9 cellular contexts compared by ENCODE assay signal in genomic region chr7:150756858-150757257, GRCh38. TPM values are rescaled to one million over a fixed set of nuclear protein-coding genes. Genes with fewer than 3 reads are reported as not detected.
DNase-seq lines count a peak whose midpoint lies in the region; ATAC-seq, FAIRE-seq and TF ChIP-seq lines count a peak whose summit lies in the region.
"Had no signal": no experiment of that assay in that cellular context is flagged by ENCODE, and none has a peak within 500 bp of the region (broad histone marks: within the 10 kb centered on the region; RNA-seq: fewer than 3 reads in every experiment).

No MANE protein-coding gene starts in this region.

- H3K4me1 ChIP-seq in A549: no peaks in the 10 kb centered on the region

- DNase-seq in A549 (ENCODE audit: low read depth in 1 of 2, low spot score in 1 of 2) (no peak), GM10266 (ENCODE audit: extremely low spot score) (no peak), left ventricle myocardium superior (no peak), HK-2 (ENCODE audit: unreplicated experiment) (no peak)

- intact Hi-C loops in left ventricle myocardium superior (cut with micrococcal nuclease): loop anchor here (2.0 kb wide), 1 partner anchor 308 kb away; no protein-coding TSS in a partner anchor

- CTCF ChIA-PET in A549 (lab: Yijun Ruan, JAX): no interaction called here

- no peak overlapping the region for H3K27ac ChIP-seq in A549

- no peak for TF ChIP-seq EP300 in A549 (IDR thresholded peaks at IDR 0.05)

- no peak overlapping the region for H3K4me3 ChIP-seq in A549

- WGBS in A549 (ENCODE audit: missing lambda C conversion rate): 18% methylated on average over 1 of the region's 1 CpG

- TF ChIP-seq CTCF in A549 (IDR thresholded peaks at IDR 0.05) (peak; percentile 19; the same call in 2 of the 3 replicates), GM10266 (IDR thresholded peaks at IDR 0.05; ENCODE audit: control insufficient read depth, insufficient read depth, low read depth, missing control alignments) (peak; percentile 57)

- POLR2A ChIA-PET in A549 (lab: Yijun Ruan, JAX): no interaction called here

- TF ChIP-seq RAD21 in A549 (conservative IDR thresholded peaks at IDR 0.05 in 1 of 2, IDR thresholded peaks at IDR 0.05 in 1 of 2): peak in 1 of 2 experiments; percentile 24; a peak in 1 of 5 replicates

- no peak for TF ChIP-seq POLR2A in A549 (IDR thresholded peaks at IDR 0.05; ENCODE audit: low read length)

- no peak for FAIRE-seq in A549 (lab: Jason Lieb, UNC)

- no peaks in the 10 kb centered on the region for H3K9me3 ChIP-seq in A549

- no peak overlapping the region for H3K4me2 ChIP-seq in A549

- ATAC-seq in A549 (no peak; a peak in 1 of 6 replicates), SK-N-SH treated with all-trans-retinoic acid at 6 μM for 48 hours (peak; percentile 71; the same call in 2 of the 3 replicates), left ventricle myocardium superior (peak; percentile 44), HG02981 (IDR thresholded peaks at IDR 0.05; ENCODE audit: unreplicated experiment) (no peak), HG02798 (IDR thresholded peaks at IDR 0.05; ENCODE audit: poor library complexity, unreplicated experiment) (no peak), GM19328 (IDR thresholded peaks at IDR 0.05; ENCODE audit: unreplicated experiment) (no peak)

TF ChIP-seq in A549, 52 proteins besides CTCF, POLR2A, EP300 and RAD21:
- TF ChIP-seq ZSCAN20 (CRISPR knock-in tag; IDR thresholded peaks at IDR 0.05): no peak
- no peak for TF ChIP-seq HOXB13 (CRISPR knock-in tag; IDR thresholded peaks at IDR 0.05; ENCODE audit: low read depth)
- TF ChIP-seq RNF2 (IDR thresholded peaks at IDR 0.05; ENCODE audit: borderline replicate concordance, low read depth): no peak
- TF ChIP-seq CBX2 (IDR thresholded peaks at IDR 0.05; ENCODE audit: borderline replicate concordance, low read depth): no peak
- TF ChIP-seq USF2 (IDR thresholded peaks at IDR 0.05): no peak
- TF ChIP-seq RARB (CRISPR knock-in tag; IDR thresholded peaks at IDR 0.05): no peak

TF ChIP-seq in SK-N-SH treated with all-trans-retinoic acid at 6 μM for 48 hours, 23 proteins besides CTCF, POLR2A, EP300 and RAD21:
- TF ChIP-seq ZNF8 (CRISPR knock-in tag; IDR thresholded peaks at IDR 0.05) (no peak), ZFP3 (CRISPR knock-in tag; IDR thresholded peaks at IDR 0.05) (no peak), CSDC2 (CRISPR knock-in tag; IDR thresholded peaks at IDR 0.05) (no peak), ZFP30 (CRISPR knock-in tag; IDR thresholded peaks at IDR 0.05) (no peak), SNAI2 (CRISPR knock-in tag; IDR thresholded peaks at IDR 0.05) (no peak), TCF4 (CRISPR knock-in tag; IDR thresholded peaks at IDR 0.05; ENCODE audit: borderline replicate concordance) (no peak), GLIS3 (CRISPR knock-in tag; IDR thresholded peaks at IDR 0.05) (no peak), ESRRG (CRISPR knock-in tag; IDR thresholded peaks at IDR 0.05) (no peak), POU6F1 (CRISPR knock-in tag; IDR thresholded peaks at IDR 0.05; ENCODE audit: borderline replicate concordance, low read depth) (no peak), ARNTL (CRISPR knock-in tag; IDR thresholded peaks at IDR 0.05; ENCODE audit: borderline replicate concordance, low read depth) (no peak), TOX (CRISPR knock-in tag; IDR thresholded peaks at IDR 0.05; ENCODE audit: borderline replicate concordance) (no peak), PPARA (CRISPR knock-in tag; IDR thresholded peaks at IDR 0.05; ENCODE audit: borderline replicate concordance) (no peak), ZC3H10 (CRISPR knock-in tag; IDR thresholded peaks at IDR 0.05) (no peak)
- TF ChIP-seq, protein P1, sequence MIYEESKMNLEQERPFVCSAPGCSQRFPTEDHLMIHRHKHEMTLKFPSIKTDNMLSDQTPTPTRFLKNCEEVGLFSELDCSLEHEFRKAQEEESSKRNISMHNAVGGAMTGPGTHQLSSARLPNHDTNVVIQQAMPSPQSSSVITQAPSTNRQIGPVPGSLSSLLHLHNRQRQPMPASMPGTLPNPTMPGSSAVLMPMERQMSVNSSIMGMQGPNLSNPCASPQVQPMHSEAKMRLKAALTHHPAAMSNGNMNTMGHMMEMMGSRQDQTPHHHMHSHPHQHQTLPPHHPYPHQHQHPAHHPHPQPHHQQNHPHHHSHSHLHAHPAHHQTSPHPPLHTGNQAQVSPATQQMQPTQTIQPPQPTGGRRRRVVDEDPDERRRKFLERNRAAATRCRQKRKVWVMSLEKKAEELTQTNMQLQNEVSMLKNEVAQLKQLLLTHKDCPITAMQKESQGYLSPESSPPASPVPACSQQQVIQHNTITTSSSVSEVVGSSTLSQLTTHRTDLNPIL (CRISPR knock-in tag; IDR thresholded peaks at IDR 0.05; ENCODE audit: low read depth): no peak
- TF ChIP-seq, protein P2, sequence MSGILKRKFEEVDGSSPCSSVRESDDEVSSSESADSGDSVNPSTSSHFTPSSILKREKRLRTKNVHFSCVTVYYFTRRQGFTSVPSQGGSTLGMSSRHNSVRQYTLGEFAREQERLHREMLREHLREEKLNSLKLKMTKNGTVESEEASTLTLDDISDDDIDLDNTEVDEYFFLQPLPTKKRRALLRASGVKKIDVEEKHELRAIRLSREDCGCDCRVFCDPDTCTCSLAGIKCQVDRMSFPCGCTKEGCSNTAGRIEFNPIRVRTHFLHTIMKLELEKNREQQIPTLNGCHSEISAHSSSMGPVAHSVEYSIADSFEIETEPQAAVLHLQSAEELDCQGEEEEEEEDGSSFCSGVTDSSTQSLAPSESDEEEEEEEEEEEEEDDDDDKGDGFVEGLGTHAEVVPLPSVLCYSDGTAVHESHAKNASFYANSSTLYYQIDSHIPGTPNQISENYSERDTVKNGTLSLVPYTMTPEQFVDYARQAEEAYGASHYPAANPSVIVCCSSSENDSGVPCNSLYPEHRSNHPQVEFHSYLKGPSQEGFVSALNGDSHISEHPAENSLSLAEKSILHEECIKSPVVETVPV (CRISPR knock-in tag; IDR thresholded peaks at IDR 0.05): no peak

RNA-seq across cellular contexts. Expression of gene GIMAP5, which starts 19.6 kb away (rescaled TPM):
- polyA plus RNA-seq in A549 (2011; rRNA removed): not detected in 2 replicates
- polyA plus RNA-seq in A549 (2012; cell fraction: cytosol; rRNA removed): not detected in 2 replicates
- not detected in 2 replicates for polyA plus RNA-seq in A549 (2012; cell fraction: nucleus; rRNA removed)
- not detected in 3 replicates for polyA plus RNA-seq in A549 (2017; fragmentation: RNase III; extraction: RNeasy Plus Mini Kit Qiagen cat#74134 plus additional on column Dnase treatment)
- polyA minus RNA-seq in A549 (2011; rRNA and poly(A)+ RNA removed): not detected in 2 replicates
- total RNA-seq in left ventricle myocardium superior: 9.8 TPM

RNA-seq across cellular contexts. Expression of gene GIMAP1, which starts 40.4 kb away (rescaled TPM):
- polyA plus RNA-seq in A549 (2011; rRNA removed) (not detected in 2 replicates), A549 (2017; fragmentation: RNase III; extraction: RNeasy Plus Mini Kit Qiagen cat#74134 plus additional on column Dnase treatment) (not detected in 3 replicates)
- polyA plus RNA-seq in A549 (2012; cell fraction: cytosol; rRNA removed): not detected in 2 replicates
- not detected in 2 replicates for polyA plus RNA-seq in A549 (2012; cell fraction: nucleus; rRNA removed)
- polyA minus RNA-seq in A549 (2011; rRNA and poly(A)+ RNA removed): not detected in 2 replicates
- 6.7 TPM for total RNA-seq in left ventricle myocardium superior

RNA-seq across cellular contexts. Expression of gene TMEM176B, which starts 43.3 kb away (rescaled TPM):
- polyA plus RNA-seq in A549 (2011; rRNA removed) (0.10 and 0.26 TPM in 2 replicates), A549 (2017; fragmentation: RNase III; extraction: RNeasy Plus Mini Kit Qiagen cat#74134 plus additional on column Dnase treatment) (not detected in 3 replicates)
- not detected in 2 replicates for polyA plus RNA-seq in A549 (2012; cell fraction: cytosol; rRNA removed)
- 0.09 TPM in 1 of 2 replicates, not detected in the other for polyA plus RNA-seq in A549 (2012; cell fraction: nucleus; rRNA removed)
- polyA minus RNA-seq in A549 (2011; rRNA and poly(A)+ RNA removed): 0.44 TPM in 1 of 2 replicates, not detected in the other
- total RNA-seq in left ventricle myocardium superior: 45.2 TPM
- total RNA-seq: T-helper 1 cell treated with Interleukin-12 subunit alpha and Interleukin-12 subunit beta and Interleukin-4 antibody, amounts not matched to agents 30 ng/mL and 1 ng/mL, for 36 hours had no signal

RNA-seq across cellular contexts. Expression of gene TMEM176A, which starts 43.7 kb away (rescaled TPM):
- polyA plus RNA-seq in A549 (2011; rRNA removed): 0.05 TPM in 1 of 2 replicates, not detected in the other
- 0.03 TPM in 1 of 2 replicates, not detected in the other for polyA plus RNA-seq in A549 (2012; cell fraction: cytosol; rRNA removed)
- not detected in 2 replicates for polyA plus RNA-seq in A549 (2012; cell fraction: nucleus; rRNA removed)
- polyA plus RNA-seq in A549 (2017; fragmentation: RNase III; extraction: RNeasy Plus Mini Kit Qiagen cat#74134 plus additional on column Dnase treatment): not detected in 3 replicates
- polyA minus RNA-seq in A549 (2011; rRNA and poly(A)+ RNA removed): not detected in 2 replicates
- total RNA-seq in left ventricle myocardium superior: 30.1 TPM
- total RNA-seq: T-helper 1 cell treated with Interleukin-12 subunit alpha and Interleukin-12 subunit beta and Interleukin-4 antibody, amounts not matched to agents 30 ng/mL and 1 ng/mL, for 36 hours had no signal

Comparison
In these comparisons a context has a peak if more than half of its experiments do, and no peak if none do; other contexts are left out.
1. ATAC-seq: peak in SK-N-SH treated with all-trans-retinoic acid at 6 μM for 48 hours (single experiment) and left ventricle myocardium superior (single experiment); none in A549 (0 of 2), HG02981 (single experiment), HG02798 (single experiment) and GM19328 (single experiment).